In the genomic region with DNA sequence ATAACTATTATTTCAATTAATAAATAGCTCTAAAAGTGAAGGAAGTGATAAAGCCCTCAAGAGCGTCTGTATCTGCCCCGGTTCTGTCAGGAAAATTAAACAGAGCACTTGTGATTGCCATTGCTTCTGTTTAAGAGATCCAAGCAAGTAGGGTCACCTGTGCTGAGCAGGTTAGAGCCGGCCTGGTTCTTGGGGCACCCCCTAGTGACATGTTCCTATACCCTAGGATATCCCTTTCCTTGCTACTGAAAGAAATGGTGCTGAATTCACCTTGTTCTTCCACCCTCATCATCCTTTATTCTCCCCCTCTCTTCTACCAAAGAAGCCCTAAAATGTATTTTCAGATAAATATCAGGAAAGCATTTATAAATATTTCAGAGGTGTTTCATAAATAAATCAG, we compare ENCODE assay signal across 11 cellular contexts.
DNase-seq lines count a peak whose midpoint lies in the region; ATAC-seq and TF ChIP-seq lines count a peak whose summit lies in the region.
"Had no signal": no experiment of that assay in that cellular context is flagged by ENCODE, and none has a peak within 500 bp of the region (broad histone marks: within the 10 kb centered on the region; RNA-seq: fewer than 3 reads in every experiment).

No MANE protein-coding gene starts in this region.

- in situ Hi-C loops in GM13977 (cut with MboI; ENCODE audit: low pct_unique_long_range_greater_than_20kb, low sequenced_read_pairs, unreplicated experiment) = no loop called here

- intact Hi-C loops in CD4-positive, alpha-beta T cell (cut with DNase I, micrococcal nuclease) = loop anchor here in 1 of 2 experiments (5.0 kb wide), 1 partner anchor 68 kb away; no protein-coding TSS in a partner anchor

- peak; percentile 47 for TF ChIP-seq CTCF in CD4-positive, alpha-beta T cell (IDR thresholded peaks at IDR 0.05)
- peak; percentile 31 for TF ChIP-seq CTCF in GM13977 (IDR thresholded peaks at IDR 0.05; ENCODE audit: extremely low read depth, insufficient read depth, missing control alignments)
- TF ChIP-seq CTCF in hepatocyte (IDR thresholded peaks at IDR 0.05; ENCODE audit: poor library complexity) = peak; percentile 27
- TF ChIP-seq CTCF in foreskin fibroblast (IDR thresholded peaks at IDR 0.05; ENCODE audit: low read depth, low read length) = no peak

- H3K9me2 ChIP-seq in hepatocyte (replicated peaks; ENCODE audit: insufficient read depth) = no peaks in the 10 kb centered on the region

- no peaks in the 10 kb centered on the region for H3K27me3 Mint-ChIP-seq in CD4-positive, alpha-beta T cell

- H3K27ac ChIP-seq in CD4-positive, alpha-beta T cell (ENCODE audit: low read depth, low read length) = no peak overlapping the region
- no peak overlapping the region for H3K27ac ChIP-seq in hepatocyte
- H3K27ac ChIP-seq: heart left ventricle had no signal

- no peaks in the 10 kb centered on the region for H4K20me1 ChIP-seq in hepatocyte (ENCODE audit: insufficient read depth, poor library complexity, severe bottlenecking)

- POLR2A ChIA-PET in CD4-positive, alpha-beta T cell (lab: Charles Lee) = interaction anchor here (0.9 to 1.2 kb wide), 4 partner anchors 61 to 325 kb away, joined by 3 read pairs; no protein-coding TSS in a partner anchor

- peaks cover 3% of the 10 kb centered on the region for H3K4me1 Mint-ChIP-seq in CD4-positive, alpha-beta T cell (ENCODE audit: low read depth)

- H3K9me3 Mint-ChIP-seq in CD4-positive, alpha-beta T cell = no peaks in the 10 kb centered on the region
- H3K9me3 Mint-ChIP-seq: natural killer cell treated with Interleukin-12 subunit alpha and Interleukin-12 subunit beta and Interleukin-15 and Interleukin-18, amount 100 ng/mL, for 72 hours had no signal

- peak; percentile 81 for ATAC-seq in CD4-positive, alpha-beta T cell (ENCODE audit: poor library complexity)
- ATAC-seq: heart left ventricle; natural killer cell treated with Interleukin-12 subunit alpha and Interleukin-12 subunit beta and Interleukin-15 and Interleukin-18, amount 100 ng/mL, for 72 hours had no signal

- H3K27me3 ChIP-seq in CD4-positive, alpha-beta T cell (ENCODE audit: control insufficient read depth, insufficient read depth, low read length) = no peaks in the 10 kb centered on the region
- no peaks in the 10 kb centered on the region for H3K27me3 ChIP-seq in hepatocyte
- H3K27me3 ChIP-seq: heart left ventricle had no signal

- no peaks in the 10 kb centered on the region for H3K36me3 ChIP-seq in hepatocyte (replicated peaks; ENCODE audit: insufficient read depth, low read depth)
- H3K36me3 ChIP-seq: heart left ventricle had no signal

- H3K36me3 Mint-ChIP-seq in CD4-positive, alpha-beta T cell (ENCODE audit: low read depth) = no peaks in the 10 kb centered on the region
- H3K36me3 Mint-ChIP-seq: natural killer cell treated with Interleukin-12 subunit alpha and Interleukin-12 subunit beta and Interleukin-15 and Interleukin-18, amount 100 ng/mL, for 72 hours had no signal

- WGBS in hepatocyte (ENCODE audit: low lambda C conversion rate, missing lambda C conversion rate) = 47% methylated on average over 3 of the region's 3 CpGs

- H3K4me1 ChIP-seq in hepatocyte (ENCODE audit: insufficient read depth) = no peaks in the 10 kb centered on the region

- H3K4me3 ChIP-seq in hepatocyte (no peak overlapping the region), foreskin fibroblast (ENCODE audit: low read depth in 1 of 2, low read length in 2 of 2) (no peak overlapping the region)
- H3K4me3 ChIP-seq: heart left ventricle had no signal

- no peak overlapping the region for H3K4me2 ChIP-seq in hepatocyte

- CTCF ChIA-PET in CD4-positive, alpha-beta T cell (lab: Charles Lee) = interaction anchor here (1.1 to 1.8 kb wide), 2 partner anchors 11 to 385 kb away, joined by 5 read pairs; no protein-coding TSS in a partner anchor

- H3K79me2 ChIP-seq in hepatocyte = no peaks in the 10 kb centered on the region

- no peak overlapping the region for H3K27ac Mint-ChIP-seq in CD4-positive, alpha-beta T cell

- no peak overlapping the region for H2AFZ ChIP-seq in hepatocyte

- H3K4me3 Mint-ChIP-seq in CD4-positive, alpha-beta T cell = no peak overlapping the region
- H3K4me3 Mint-ChIP-seq: natural killer cell treated with Interleukin-12 subunit alpha and Interleukin-12 subunit beta and Interleukin-15 and Interleukin-18, amount 100 ng/mL, for 72 hours had no signal

- no peaks in the 10 kb centered on the region for H3K9me3 ChIP-seq in CD4-positive, alpha-beta T cell (ENCODE audit: control insufficient read depth, low read length)
- H3K9me3 ChIP-seq in hepatocyte (ENCODE audit: low read depth) = no peaks in the 10 kb centered on the region
- H3K9me3 ChIP-seq: heart left ventricle had no signal

- DNase-seq in CD4-positive, alpha-beta T cell = peak in 9 of 10 experiments; percentile 6 to 40 (median 27)
- DNase-seq in GM13977 (ENCODE audit: low spot score) (no peak), hepatocyte (ENCODE audit: low spot score) (peak; percentile 33), GOT3 (lab: John Stamatoyannopoulos, UW) (no peak), ecto neural progenitor cell (ENCODE audit: low spot score) (no peak), UCSD-AML1 (lab: John Stamatoyannopoulos, UW; ENCODE audit: unreplicated experiment) (no peak), foreskin fibroblast (no peak)
- DNase-seq in activated CD4-positive, alpha-beta T cell treated with anti-CD3 and anti-CD28 coated beads for 4 hours = peak; percentile 43 to 56
- DNase-seq: heart left ventricle, KBM-7 had no signal

Comparison
In these comparisons a context has a peak if more than half of its experiments do, and no peak if none do; other contexts are left out.
1. DNase-seq: peak in CD4-positive, alpha-beta T cell (9 of 10), activated CD4-positive, alpha-beta T cell treated with anti-CD3 and anti-CD28 coated beads for 4 hours (2 of 2) and hepatocyte (single experiment); none in GM13977 (single experiment), GOT3 (single experiment), ecto neural progenitor cell (single experiment), UCSD-AML1 (single experiment) and foreskin fibroblast (0 of 2).